7 cellular contexts compared by ENCODE assay signal in genomic region chr10:80924063-80924952, GRCh38.
DNase-seq lines count a peak whose midpoint lies in the region; ATAC-seq and TF ChIP-seq lines count a peak whose summit lies in the region.

No MANE protein-coding gene starts in this region.

- no peaks in the 10 kb centered on the region for H3K4me1 ChIP-seq in right atrium auricular region

- TF ChIP-seq CTCF in right atrium auricular region (IDR thresholded peaks at IDR 0.05): peak; percentile 28 to 75

- H3K4me3 ChIP-seq in right atrium auricular region: no peak overlapping the region

- peak; percentile 73 for ATAC-seq in GM19397 (IDR thresholded peaks at IDR 0.05; ENCODE audit: unreplicated experiment)

- H3K36me3 ChIP-seq in right atrium auricular region: no peaks in the 10 kb centered on the region

- H3K27me3 Mint-ChIP-seq in T-helper 2 cell treated with Interferon-gamma antibody and Interleukin-4, amounts not matched to agents 5 μg/mL and 100 μg/mL, for 36 hours (ENCODE audit: low read depth): no peaks in the 10 kb centered on the region

- no peaks in the 10 kb centered on the region for H3K27me3 ChIP-seq in right atrium auricular region

- no peak overlapping the region for H3K27ac ChIP-seq in right atrium auricular region

- H3K27ac Mint-ChIP-seq in T-helper 2 cell treated with Interferon-gamma antibody and Interleukin-4, amounts not matched to agents 5 μg/mL and 100 μg/mL, for 36 hours: no peak overlapping the region

- DNase-seq in EL: peak; percentile 18
- DNase-seq in LHCN-M2 (ENCODE audit: low read depth): peak; percentile 0
- peak; percentile 5 for DNase-seq in activated CD4-positive, alpha-beta T cell treated with anti-CD3 and anti-CD28 coated beads, Interleukin-2, amount 50 U/mL, for 1 hour
- no peak for DNase-seq in right atrium auricular region (ENCODE audit: low spot score)
- peak; percentile 9 for DNase-seq in smooth muscle cell of the brain vasculature (ENCODE audit: low read depth, low spot score)
- DNase-seq in T-helper 2 cell treated with Interferon-gamma antibody and Interleukin-4, amounts not matched to agents 5 μg/mL and 100 μg/mL, for 36 hours (ENCODE audit: low spot score): no peak

- no peak overlapping the region for H3K4me3 Mint-ChIP-seq in T-helper 2 cell treated with Interferon-gamma antibody and Interleukin-4, amounts not matched to agents 5 μg/mL and 100 μg/mL, for 36 hours

- H3K4me1 Mint-ChIP-seq in T-helper 2 cell treated with Interferon-gamma antibody and Interleukin-4, amounts not matched to agents 5 μg/mL and 100 μg/mL, for 36 hours (ENCODE audit: low read depth): no peaks in the 10 kb centered on the region

- no peaks in the 10 kb centered on the region for H3K9me3 Mint-ChIP-seq in T-helper 2 cell treated with Interferon-gamma antibody and Interleukin-4, amounts not matched to agents 5 μg/mL and 100 μg/mL, for 36 hours

- H3K9me3 ChIP-seq in right atrium auricular region: peaks cover 0 to 7% of the 10 kb centered on the region in 2 donors

- no peaks in the 10 kb centered on the region for H3K36me3 Mint-ChIP-seq in T-helper 2 cell treated with Interferon-gamma antibody and Interleukin-4, amounts not matched to agents 5 μg/mL and 100 μg/mL, for 36 hours (ENCODE audit: low read depth)

Comparison
In these comparisons a context has a peak if more than half of its experiments do, and no peak if none do; other contexts are left out.
1. DNase-seq: peak in EL (single experiment), LHCN-M2 (single experiment), activated CD4-positive, alpha-beta T cell treated with anti-CD3 and anti-CD28 coated beads, Interleukin-2, amount 50 U/mL, for 1 hour (single experiment) and smooth muscle cell of the brain vasculature (single experiment); none in right atrium auricular region (single experiment) and T-helper 2 cell treated with Interferon-gamma antibody and Interleukin-4, amounts not matched to agents 5 μg/mL and 100 μg/mL, for 36 hours (single experiment).